ENCODE assay signal across 8 cellular contexts in the genomic region with DNA sequence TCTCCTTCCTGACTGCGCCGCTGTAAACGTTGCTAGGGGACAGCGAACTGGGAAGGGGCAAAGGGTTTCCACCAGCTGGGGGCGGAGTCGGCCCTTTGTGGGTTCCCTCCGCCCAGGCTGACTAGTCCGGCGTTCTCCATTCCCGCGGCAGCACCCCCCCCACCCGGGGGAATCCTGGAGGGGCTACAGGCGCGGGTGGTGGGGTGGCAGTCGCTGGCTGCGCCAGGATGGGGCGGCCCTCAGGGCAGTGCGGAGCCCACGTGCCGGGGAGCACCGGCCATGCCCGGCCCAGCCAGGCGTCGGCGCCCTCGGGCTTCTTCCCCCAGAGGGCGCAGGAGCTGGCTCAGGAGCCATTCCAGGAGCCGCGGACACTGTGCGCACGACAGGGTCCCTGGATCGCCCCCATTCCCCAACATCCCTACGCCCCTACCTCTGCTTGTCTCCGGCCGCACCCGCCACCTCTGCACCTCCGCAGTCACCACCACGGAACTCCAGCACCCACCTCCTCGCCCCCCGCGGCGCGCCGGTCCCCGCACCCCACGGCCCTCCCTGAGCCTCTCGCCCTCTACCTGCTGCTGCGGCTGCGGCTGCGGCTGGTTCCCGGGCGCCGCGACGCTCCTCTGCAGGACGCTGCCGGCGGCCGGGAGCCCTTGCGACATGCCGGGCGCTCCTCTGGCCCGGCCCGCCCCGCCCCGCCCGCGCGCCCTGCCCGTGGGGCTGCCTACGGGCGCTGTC. TPM values are rescaled to one million over a fixed set of nuclear protein-coding genes. Genes with fewer than 3 reads are reported as not detected.
DNase-seq lines count a peak whose midpoint lies in the region; ATAC-seq and TF ChIP-seq lines count a peak whose summit lies in the region.

No MANE protein-coding gene starts in this region.

- POLR2A ChIA-PET in PC-9 (lab: Charles Lee; ENCODE audit: unreplicated experiment): no interaction called here

- H3K27me3 Mint-ChIP-seq in progenitor cell of endocrine pancreas: peaks cover 80% of the 10 kb centered on the region

- no peaks in the 10 kb centered on the region for H3K9me2 ChIP-seq in PC-9 (ENCODE audit: insufficient read depth)

- peak overlapping the region; percentile 58 for H3K4me3 ChIP-seq in PC-9

- no peaks in the 10 kb centered on the region for H3K9me3 ChIP-seq in PC-9 (ENCODE audit: insufficient read depth, low read depth)

- CTCF ChIA-PET in PC-9 (lab: Charles Lee): interaction anchor here (0.6 kb wide), 3 partner anchors 68 to 223 kb away, joined by 3 to 4 read pairs (median 3); no protein-coding TSS in a partner anchor

- H3K4me1 ChIP-seq in PC-9 (replicated peaks; ENCODE audit: insufficient read depth): 0 out of 2 replicates have a peak, but pooled peaks cover 6% of the 10 kb centered on the region

- no TSS peak for BruUV-seq in PC-9 (replicated peaks; lab: Mats Ljungman, UMichigan)

- H3K4me3 Mint-ChIP-seq in progenitor cell of endocrine pancreas (ENCODE audit: low read depth): peak overlapping the region; percentile 50

- intact Hi-C loops in PC-9 (cut with micrococcal nuclease; ENCODE audit: unreplicated experiment): loop anchor here (2.0 kb wide), 1 partner anchor 32 kb away; no protein-coding TSS in a partner anchor
- intact Hi-C loops in cardiac septum (cut with DNase I): no loop called here

- H3K27me3 ChIP-seq in PC-9 (ENCODE audit: insufficient read depth, low read depth): peaks cover 45% of the 10 kb centered on the region

- no peaks in the 10 kb centered on the region for H3K36me3 Mint-ChIP-seq in progenitor cell of endocrine pancreas (ENCODE audit: insufficient read depth)

- peaks cover 14% of the 10 kb centered on the region; the same call in 1 of the 2 replicates for H3F3A ChIP-seq in PC-9 (ENCODE audit: insufficient read depth, low read depth)

- H3K27ac Mint-ChIP-seq in progenitor cell of endocrine pancreas: no peak overlapping the region

- peak overlapping the region; percentile 70 for H2AFZ ChIP-seq in PC-9

- TF ChIP-seq CTCF in C4-2B (conservative IDR thresholded peaks at IDR 0.05) (peak; percentile 81), PC-9 (conservative IDR thresholded peaks at IDR 0.05) (peak; percentile 59; the same call in 1 of the 2 replicates), progenitor cell of endocrine pancreas (IDR thresholded peaks at IDR 0.05; ENCODE audit: unreplicated experiment) (peak; percentile 64)

- ATAC-seq in HG03460 (IDR thresholded peaks at IDR 0.05; ENCODE audit: unreplicated experiment): peak; percentile 49

- no peaks in the 10 kb centered on the region for H3K79me2 ChIP-seq in PC-9 (ENCODE audit: low read depth)

- peak overlapping the region; percentile 87 for H3K4me2 ChIP-seq in PC-9

- H3K36me3 ChIP-seq in PC-9 (ENCODE audit: low read depth): no peaks in the 10 kb centered on the region

- H3K4me1 Mint-ChIP-seq in progenitor cell of endocrine pancreas (ENCODE audit: low read depth): peaks cover 12% of the 10 kb centered on the region

- DNase-seq in GM19238 (ENCODE audit: insufficient read length, low spot score) (peak; percentile 58), PC-9 (peak in 1 of 2 experiments; percentile 43), cardiac septum (ENCODE audit: low spot score) (peak; percentile 80), progenitor cell of endocrine pancreas (ENCODE audit: low spot score, unreplicated experiment) (peak; percentile 42), NCI-H526 treated with DMSO at 0.1 percent for 48 hours (lab: John Stamatoyannopoulos, UW) (no peak)
- peak; percentile 15 for DNase-seq in activated gamma-delta T cell treated with anti-CD3 and anti-CD28 coated beads, Interleukin-2, amount 50 U/mL, for 16 hours (ENCODE audit: low read depth)

- H4K20me1 ChIP-seq in PC-9 (ENCODE audit: insufficient read depth): no peaks in the 10 kb centered on the region

- no peaks in the 10 kb centered on the region for H3K9me3 Mint-ChIP-seq in progenitor cell of endocrine pancreas (ENCODE audit: low read depth)

- H3K27ac ChIP-seq in C4-2B (peak overlapping the region; percentile 7; the same call in 1 of the 2 replicates), PC-9 (no peak overlapping the region)

RNA-seq across cellular contexts. Expression of a gene that starts 0.4 kb away (rescaled TPM):
- total RNA-seq in PC-9 (2021) (0.50 and 1.3 TPM in 2 replicates), cardiac septum (1.9 TPM), progenitor cell of endocrine pancreas (0.53 and 0.55 TPM in 2 replicates)
